In genomic region chr1:153415850-153416570, GRCh38 we compare ENCODE assay signal across 17 cellular contexts. TPM values are rescaled to one million over a fixed set of nuclear protein-coding genes. Genes with fewer than 3 reads are reported as not detected.
DNase-seq lines count a peak whose midpoint lies in the region; ATAC-seq, FAIRE-seq and TF ChIP-seq lines count a peak whose summit lies in the region.
"Had no signal": no experiment of that assay in that cellular context is flagged by ENCODE, and none has a peak within 500 bp of the region (broad histone marks: within the 10 kb centered on the region; RNA-seq: fewer than 3 reads in every experiment).

TSS of gene S100A7A (plus strand) at chr1:153416520. CDS start at chr1:153418083, 1,563 bp downstream.

- H3K9me3 ChIP-seq in WERI-Rb-1 (ENCODE audit: severe bottlenecking) (peaks cover 28% of the 10 kb centered on the region), endodermal cell (ENCODE audit: control insufficient read depth, low read length) (peaks cover 6% of the 10 kb centered on the region)

- no peak within 1 kb of the TSS for H3K4me3 Mint-ChIP-seq in endodermal cell
- H3K4me3 Mint-ChIP-seq: CD4-positive, CD25-positive, alpha-beta regulatory T cell; H9 had no signal

- peak; percentile 36 for FAIRE-seq in GM12892 (lab: Jason Lieb, UNC)
- FAIRE-seq: HepG2, HTR-8/SVneo had no signal

- ATAC-seq in GM18520 (IDR thresholded peaks at IDR 0.05; ENCODE audit: unreplicated experiment), result no peak
- ATAC-seq: HepG2 had no signal

- H3K4me1 Mint-ChIP-seq in endodermal cell, result no peaks in the 10 kb centered on the region
- H3K4me1 Mint-ChIP-seq: CD4-positive, CD25-positive, alpha-beta regulatory T cell; H9 had no signal

- 81 to 90% methylated on average over 2 to 6 of the region's 6 CpGs for WGBS in endodermal cell (ENCODE audit: insufficient coverage in 1 of 2, insufficient read length in 1 of 2), 2 experiments

- H3K27ac ChIP-seq in WERI-Rb-1, result no peak within 1 kb of the TSS
- no peak within 1 kb of the TSS for H3K27ac ChIP-seq in endodermal cell (ENCODE audit: low read depth, low read length)

- H3K36me3 ChIP-seq in WERI-Rb-1, result no peaks in the 10 kb centered on the region
- H3K36me3 ChIP-seq in endodermal cell (ENCODE audit: control insufficient read depth, insufficient read depth, low read length), result no peaks in the 10 kb centered on the region
- H3K36me3 ChIP-seq: BLaER1 treated with 17β-estradiol and CSF1 and Interleukin-3, amounts not matched to agents 10 nM and 100 nM had no signal

- H3K27me3 ChIP-seq in WERI-Rb-1 (ENCODE audit: insufficient read depth, low read depth, severe bottlenecking), result peaks cover 82% of the 10 kb centered on the region
- no peaks in the 10 kb centered on the region for H3K27me3 ChIP-seq in endodermal cell (ENCODE audit: control insufficient read depth, insufficient read depth, low read length, poor library complexity, severe bottlenecking)
- H3K27me3 ChIP-seq: BLaER1 treated with 17β-estradiol and CSF1 and Interleukin-3, amounts not matched to agents 10 nM and 100 nM had no signal

- no peaks in the 10 kb centered on the region for H3K4me1 ChIP-seq in endodermal cell (ENCODE audit: control insufficient read depth, insufficient read depth, low read length)

- DNase-seq in GM12892 (ENCODE audit: insufficient read length) (no peak), WERI-Rb-1 (peak; percentile 6), endodermal cell (peak; percentile 25), ureter (ENCODE audit: low spot score) (peak; percentile 12), GM20000 (ENCODE audit: low spot score) (no peak), cortex of kidney (lab: John Stamatoyannopoulos, UW) (no peak)
- DNase-seq: ACHN; CD4-positive, CD25-positive, alpha-beta regulatory T cell; DMS53; GF-D8; GOT3; H9 had no signal

- H3K9ac ChIP-seq in endodermal cell (ENCODE audit: extremely low read depth, low read length, poor library complexity, severe bottlenecking), result no peak within 1 kb of the TSS
- H3K9ac ChIP-seq: BLaER1 treated with 17β-estradiol and CSF1 and Interleukin-3, amounts not matched to agents 10 nM and 100 nM had no signal

- no peak for TF ChIP-seq POLR2A in GM12892 (IDR thresholded peaks at IDR 0.05; ENCODE audit: low read depth, low read length)

- H3K4me3 ChIP-seq in WERI-Rb-1 (ENCODE audit: low read depth, low read length), result no peak within 1 kb of the TSS
- no peak within 1 kb of the TSS for H3K4me3 ChIP-seq in endodermal cell (ENCODE audit: low read length)
- H3K4me3 ChIP-seq: BLaER1 treated with 17β-estradiol and CSF1 and Interleukin-3, amounts not matched to agents 10 nM and 100 nM had no signal

- no peaks in the 10 kb centered on the region for H3K36me3 Mint-ChIP-seq in endodermal cell (ENCODE audit: low read depth)
- H3K36me3 Mint-ChIP-seq: CD4-positive, CD25-positive, alpha-beta regulatory T cell had no signal

- TF ChIP-seq CTCF in WERI-Rb-1 (IDR thresholded peaks at IDR 0.05; ENCODE audit: low read depth, low read length) (no peak), endodermal cell (conservative IDR thresholded peaks at IDR 0.05) (no peak), GM20000 (IDR thresholded peaks at IDR 0.05; ENCODE audit: extremely low read depth, missing control alignments) (no peak)

- peaks cover 8% of the 10 kb centered on the region for H3K9me3 Mint-ChIP-seq in endodermal cell

- peaks cover 9% of the 10 kb centered on the region for H3K27me3 Mint-ChIP-seq in endodermal cell (ENCODE audit: insufficient read depth)

- no peak within 1 kb of the TSS for H3K27ac Mint-ChIP-seq in endodermal cell
- H3K27ac Mint-ChIP-seq: CD4-positive, CD25-positive, alpha-beta regulatory T cell; H9 had no signal

RNA-seq across cellular contexts. Expression of gene S100A7A, which starts in this region (rescaled TPM):
- not detected for polyA plus RNA-seq in GM12892 (2012; ENCODE audit: missing spikeins)
- total RNA-seq in endodermal cell (not detected), ureter (not detected)
- not detected for polyA plus RNA-seq in endodermal cell (2013, experiment 1 of 2)
- not detected for polyA plus RNA-seq in endodermal cell (2013, experiment 2 of 2)
- total RNA-seq: A172; CD4-positive, CD25-positive, alpha-beta regulatory T cell; H9; HepG2 had no signal
- polyA plus RNA-seq: CD4-positive, CD25-positive, alpha-beta regulatory T cell; HepG2 had no signal

Comparison
In these comparisons a context has a peak if more than half of its experiments do, and no peak if none do; other contexts are left out.
1. Peak in DNase-seq in endodermal cell; RNA of the gene not detected or under 1 TPM.
2. Peak in DNase-seq in ureter; RNA of the gene not detected or under 1 TPM.